Comparison of ENCODE assay signal across 22 cellular contexts in the genomic region with DNA sequence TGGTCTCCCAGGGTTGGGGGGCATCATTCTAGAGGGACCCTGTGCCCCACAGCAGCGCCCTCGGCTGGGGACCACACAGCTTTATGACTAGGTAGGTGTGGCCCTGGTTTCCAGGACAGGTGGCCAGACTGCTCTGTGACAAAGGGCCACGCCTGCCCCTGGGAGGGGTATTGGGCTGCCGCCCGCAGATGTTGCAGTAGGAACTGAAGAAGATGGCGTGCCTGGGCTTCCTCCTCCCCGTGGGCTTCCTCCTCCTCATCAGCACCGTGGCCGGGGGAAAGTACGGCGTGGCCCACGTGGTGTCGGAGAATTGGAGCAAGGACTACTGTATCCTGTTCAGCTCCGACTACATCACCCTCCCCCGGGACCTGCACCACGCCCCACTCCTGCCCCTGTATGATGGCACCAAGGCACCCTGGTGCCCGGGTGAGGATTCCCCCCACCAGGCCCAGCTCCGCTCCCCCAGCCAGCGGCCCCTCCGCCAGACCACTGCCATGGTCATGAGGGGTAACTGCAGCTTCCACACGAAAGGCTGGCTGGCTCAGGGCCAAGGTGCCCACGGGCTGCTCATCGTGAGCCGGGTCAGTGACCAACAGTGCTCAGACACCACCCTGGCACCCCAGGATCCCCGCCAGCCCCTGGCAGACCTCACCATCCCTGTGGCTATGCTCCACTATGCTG. TPM values are rescaled to one million over a fixed set of nuclear protein-coding genes. Genes with fewer than 3 reads are reported as not detected.
"Had no signal": no experiment of that assay in that cellular context is flagged by ENCODE, and none has a peak within 500 bp of the region (broad histone marks: within the 10 kb centered on the region; RNA-seq: fewer than 3 reads in every experiment).

A gene with protein sequence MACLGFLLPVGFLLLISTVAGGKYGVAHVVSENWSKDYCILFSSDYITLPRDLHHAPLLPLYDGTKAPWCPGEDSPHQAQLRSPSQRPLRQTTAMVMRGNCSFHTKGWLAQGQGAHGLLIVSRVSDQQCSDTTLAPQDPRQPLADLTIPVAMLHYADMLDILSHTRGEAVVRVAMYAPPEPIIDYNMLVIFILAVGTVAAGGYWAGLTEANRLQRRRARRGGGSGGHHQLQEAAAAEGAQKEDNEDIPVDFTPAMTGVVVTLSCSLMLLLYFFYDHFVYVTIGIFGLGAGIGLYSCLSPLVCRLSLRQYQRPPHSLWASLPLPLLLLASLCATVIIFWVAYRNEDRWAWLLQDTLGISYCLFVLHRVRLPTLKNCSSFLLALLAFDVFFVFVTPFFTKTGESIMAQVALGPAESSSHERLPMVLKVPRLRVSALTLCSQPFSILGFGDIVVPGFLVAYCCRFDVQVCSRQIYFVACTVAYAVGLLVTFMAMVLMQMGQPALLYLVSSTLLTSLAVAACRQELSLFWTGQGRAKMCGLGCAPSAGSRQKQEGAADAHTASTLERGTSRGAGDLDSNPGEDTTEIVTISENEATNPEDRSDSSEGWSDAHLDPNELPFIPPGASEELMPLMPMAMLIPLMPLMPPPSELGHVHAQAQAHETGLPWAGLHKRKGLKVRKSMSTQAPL (plus strand): TSS at position 187 of the 681 bp plus-strand sequence. CDS start 26 bp downstream, at position 213.

- H3K36me3 ChIP-seq: left lung, pancreas, sigmoid colon, tibial nerve, uterus had no signal

- H3K27ac Mint-ChIP-seq: activated naive CD8-positive, alpha-beta T cell; effector memory CD8-positive, alpha-beta T cell; T-helper 2 cell treated with Interferon-gamma antibody and Interleukin-4, amounts not matched to agents 5 μg/mL and 100 μg/mL, for 36 hours had no signal

- H3K4me1 Mint-ChIP-seq: naive B cell had no signal

- ATAC-seq: effector memory CD8-positive, alpha-beta T cell; left lung; pancreas had no signal

- H3K36me3 Mint-ChIP-seq: activated naive CD8-positive, alpha-beta T cell; naive B cell had no signal

- FAIRE-seq: pancreas, TTC549 had no signal

- H3K27me3 ChIP-seq: pancreas, sigmoid colon, uterus had no signal

- H3K4me3 Mint-ChIP-seq: activated naive CD8-positive, alpha-beta T cell; effector memory CD8-positive, alpha-beta T cell; naive B cell; T-helper 2 cell treated with Interferon-gamma antibody and Interleukin-4, amounts not matched to agents 5 μg/mL and 100 μg/mL, for 36 hours had no signal

- H3K27me3 Mint-ChIP-seq: activated naive CD8-positive, alpha-beta T cell had no signal

- DNase-seq: activated CD4-positive, alpha-beta T cell treated with anti-CD3 and anti-CD28 coated beads, Interleukin-2, amount 50 U/mL, for 4 hours; activated gamma-delta T cell treated with Interleukin-2 at 50 U/mL for 16 hours; effector memory CD8-positive, alpha-beta T cell; foreskin fibroblast; hypothalamus; islet precursor cell; left lung; mammary epithelial cell; naive B cell; sigmoid colon; stimulated activated naive CD4-positive, alpha-beta T cell; uterus had no signal

- H3K27ac ChIP-seq: left lung, pancreas, sigmoid colon, tibial nerve, uterus had no signal

- H3K9me3 ChIP-seq: left lung, pancreas, sigmoid colon, tibial nerve, uterus had no signal

- H3K4me1 ChIP-seq: left lung, pancreas, sigmoid colon, tibial nerve, uterus had no signal

- H3K4me3 ChIP-seq: left lung, pancreas, sigmoid colon, tibial nerve, uterus had no signal

- H3K9me3 Mint-ChIP-seq: effector memory CD8-positive, alpha-beta T cell; naive B cell; T-helper 2 cell treated with Interferon-gamma antibody and Interleukin-4, amounts not matched to agents 5 μg/mL and 100 μg/mL, for 36 hours had no signal

RNA-seq across cellular contexts. Expression of the gene that starts here (rescaled TPM):
- total RNA-seq: activated CD8-positive, alpha-beta memory T cell treated with anti-CD3 and anti-CD28 coated beads for 36 hours; cardiac septum; dermis microvascular lymphatic vessel endothelial cell; left lung; mammary epithelial cell; mononuclear cell; pancreas; renal cortical epithelial cell; sigmoid colon; tibial nerve; uterus had no signal
- polyA plus RNA-seq: mammary epithelial cell, pancreas had no signal
